Comparison of ENCODE assay signal across 9 cellular contexts in the genomic region with DNA sequence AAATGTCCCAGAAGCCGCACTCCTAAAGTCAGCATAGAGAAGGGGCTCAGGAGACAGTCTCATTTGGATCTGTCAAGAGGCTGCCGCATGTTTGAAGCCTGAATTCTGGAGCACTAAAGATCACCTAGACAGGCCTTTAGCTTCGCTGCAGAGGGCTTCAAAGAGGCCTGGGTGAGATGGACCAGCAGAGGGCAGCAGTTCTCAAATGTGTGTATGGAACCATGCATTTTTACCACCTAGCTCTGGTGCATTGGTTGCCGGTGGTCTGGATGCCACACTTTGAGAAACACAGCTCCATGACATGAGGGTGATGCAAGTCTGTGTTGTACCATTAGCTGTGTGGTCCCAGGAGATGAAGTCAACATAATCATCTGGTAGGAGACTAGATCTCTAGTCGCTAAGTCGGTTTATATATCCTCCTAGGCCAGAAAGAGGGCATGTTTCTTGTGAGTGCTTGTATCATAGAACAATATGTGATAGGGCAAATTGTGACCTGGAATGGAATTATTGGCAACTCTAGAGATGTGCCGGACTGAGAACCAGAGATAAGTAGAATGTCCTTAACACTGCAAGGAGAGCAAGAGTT.
DNase-seq lines count a peak whose midpoint lies in the region; ATAC-seq and TF ChIP-seq lines count a peak whose summit lies in the region.
"Had no signal": no experiment of that assay in that cellular context is flagged by ENCODE, and none has a peak within 500 bp of the region (broad histone marks: within the 10 kb centered on the region; RNA-seq: fewer than 3 reads in every experiment).

No MANE protein-coding gene starts in this region.

- TF ChIP-seq CTCF in colonic mucosa (IDR thresholded peaks at IDR 0.05) (peak; percentile 65), lower leg skin (IDR thresholded peaks at IDR 0.05) (peak in 1 of 3 donors; percentile 50)

- no peaks in the 10 kb centered on the region for H3K36me3 ChIP-seq in colonic mucosa
- H3K36me3 ChIP-seq: BLaER1 treated with 17β-estradiol and CSF1 and Interleukin-3, amounts not matched to agents 10 nM and 100 nM had no signal

- peak; percentile 59 for ATAC-seq in HG03139 (IDR thresholded peaks at IDR 0.05; ENCODE audit: unreplicated experiment)

- no peak overlapping the region for H3K27ac ChIP-seq in colonic mucosa
- H3K27ac ChIP-seq: BLaER1 treated with 17β-estradiol and CSF1 and Interleukin-3, amounts not matched to agents 10 nM and 100 nM had no signal

- intact Hi-C loops in colonic mucosa (cut with DNase I), result loop anchor here (2.0 to 5.0 kb wide), 2 partner anchors 114 to 186 kb away; no protein-coding TSS in a partner anchor
- intact Hi-C loops in lower leg skin (cut with DNase I; ENCODE audit: low total_unique reads), result loop anchor here (5.0 to 10.0 kb wide), 2 partner anchors 111 to 184 kb away; no protein-coding TSS in a partner anchor

- H3K4me1 ChIP-seq in colonic mucosa, result no peaks in the 10 kb centered on the region

- DNase-seq in NCI-H1436 (lab: John Stamatoyannopoulos, UW) (peak; percentile 50), NCI-H1436 treated with DMSO at 0.1 percent for 48 hours (lab: John Stamatoyannopoulos, UW) (no peak), NCI-H510A (lab: John Stamatoyannopoulos, UW) (peak; percentile 42), colonic mucosa (peak; percentile 84), lower leg skin (ENCODE audit: low spot score in 2 of 2) (peak; percentile 53 to 91)
- peak; percentile 76 to 81 for DNase-seq in activated CD4-positive, alpha-beta T cell treated with anti-CD3 and anti-CD28 coated beads for 4 hours
- peak; percentile 60 to 67 (median 61) for DNase-seq in stimulated activated CD4-positive, alpha-beta T cell treated with anti-CD3 and anti-CD28 coated beads, TNF-alpha, amount 100 ng/mL, for 4 hours (ENCODE audit: low read depth in 3 of 3)

- H3K9me3 ChIP-seq in colonic mucosa, result no peaks in the 10 kb centered on the region
- H3K9me3 ChIP-seq: BLaER1 treated with 17β-estradiol and CSF1 and Interleukin-3, amounts not matched to agents 10 nM and 100 nM had no signal

- H3K4me3 ChIP-seq in colonic mucosa, result no peak overlapping the region
- no peak overlapping the region for H3K4me3 ChIP-seq in lower leg skin (ENCODE audit: low read depth, poor library complexity, severe bottlenecking)
- H3K4me3 ChIP-seq: BLaER1 treated with 17β-estradiol and CSF1 and Interleukin-3, amounts not matched to agents 10 nM and 100 nM had no signal

- 58 to 59% methylated on average over 7 of the region's 7 CpGs for WGBS in lower leg skin, 2 donors

- TF ChIP-seq POLR2A in lower leg skin (IDR thresholded peaks at IDR 0.05), result no peak

- H3K27me3 ChIP-seq in colonic mucosa, result no peaks in the 10 kb centered on the region
- H3K27me3 ChIP-seq: BLaER1 treated with 17β-estradiol and CSF1 and Interleukin-3, amounts not matched to agents 10 nM and 100 nM had no signal

- no peak overlapping the region for H3K9ac ChIP-seq in colonic mucosa (ENCODE audit: low read depth in 2 of 2, low read length in 2 of 2)
- H3K9ac ChIP-seq: BLaER1 treated with 17β-estradiol and CSF1 and Interleukin-3, amounts not matched to agents 10 nM and 100 nM had no signal
